In the genomic region with DNA sequence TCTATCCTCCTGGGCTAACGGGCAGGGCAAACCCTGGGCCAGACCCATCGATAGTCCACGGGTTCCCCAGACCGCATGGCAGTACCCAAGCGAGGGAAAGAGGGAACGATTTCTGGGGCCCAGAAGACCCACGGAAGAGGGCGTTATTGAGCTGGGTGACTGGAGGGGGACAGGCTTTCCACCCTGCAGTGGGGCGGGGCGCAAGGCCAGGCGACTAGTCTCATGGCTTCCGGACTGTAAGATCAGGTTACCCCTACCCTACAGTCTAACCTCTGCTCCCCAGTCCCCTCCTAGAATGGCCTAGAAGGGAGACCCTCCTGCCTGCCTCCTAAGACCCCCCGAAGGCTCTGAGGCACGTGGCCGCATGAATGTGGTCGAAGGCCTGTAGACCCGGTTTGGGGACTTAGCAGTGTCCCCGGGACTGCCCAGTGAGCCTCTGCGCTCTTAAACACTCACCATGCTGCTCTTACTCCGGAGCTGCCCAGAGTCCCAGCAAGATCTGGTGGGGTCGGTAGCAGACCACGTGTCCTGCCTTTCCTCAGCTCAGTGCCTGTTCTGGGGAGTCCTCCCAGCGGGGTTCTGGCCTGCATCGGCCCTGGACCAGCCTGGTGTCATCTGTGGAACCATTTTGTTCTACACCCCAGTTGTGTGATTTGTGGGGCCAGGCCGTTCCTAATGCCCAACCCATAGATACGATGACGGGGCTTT, we compare ENCODE assay signal across 1 cellular context.
TF ChIP-seq lines count a peak whose summit lies in the region.

No MANE protein-coding gene starts in this region.

TF ChIP-seq in HEK293, 187 proteins besides CTCF, POLR2A, EP300 and RAD21 (continued from another document):
- no peak for TF ChIP-seq ZNF596 (tag by site-specific recombination; IDR thresholded peaks at IDR 0.05)
- TF ChIP-seq KLF1 (tag by site-specific recombination; IDR thresholded peaks at IDR 0.05), result peak; percentile 36
- TF ChIP-seq ZNF366 (tag by site-specific recombination; conservative IDR thresholded peaks at IDR 0.05), result peak; percentile 70
- TF ChIP-seq ZNF449 (tag by site-specific recombination; IDR thresholded peaks at IDR 0.05), result peak; percentile 88
- TF ChIP-seq OVOL3 (tag by site-specific recombination; IDR thresholded peaks at IDR 0.05), result no peak
- TF ChIP-seq ZNF600 (tag by site-specific recombination; IDR thresholded peaks at IDR 0.05), result 0 out of 2 replicates have a peak, but pooled peaks have one; percentile 1
- no peak for TF ChIP-seq ZFHX2 (tag by site-specific recombination; conservative IDR thresholded peaks at IDR 0.05)
- TF ChIP-seq ZNF138 (tag by site-specific recombination; IDR thresholded peaks at IDR 0.05; ENCODE audit: borderline replicate concordance), result no peak
- no peak for TF ChIP-seq ZSCAN23 (tag by site-specific recombination; IDR thresholded peaks at IDR 0.05)
- no peak for TF ChIP-seq ZNF266 (tag by site-specific recombination; IDR thresholded peaks at IDR 0.05; ENCODE audit: low read depth)
- no peak for TF ChIP-seq ZNF530 (tag by site-specific recombination; IDR thresholded peaks at IDR 0.05; ENCODE audit: low read depth)
- peak; percentile 75 for TF ChIP-seq ZBTB8A (tag by site-specific recombination; IDR thresholded peaks at IDR 0.05)
- TF ChIP-seq, protein P1, sequence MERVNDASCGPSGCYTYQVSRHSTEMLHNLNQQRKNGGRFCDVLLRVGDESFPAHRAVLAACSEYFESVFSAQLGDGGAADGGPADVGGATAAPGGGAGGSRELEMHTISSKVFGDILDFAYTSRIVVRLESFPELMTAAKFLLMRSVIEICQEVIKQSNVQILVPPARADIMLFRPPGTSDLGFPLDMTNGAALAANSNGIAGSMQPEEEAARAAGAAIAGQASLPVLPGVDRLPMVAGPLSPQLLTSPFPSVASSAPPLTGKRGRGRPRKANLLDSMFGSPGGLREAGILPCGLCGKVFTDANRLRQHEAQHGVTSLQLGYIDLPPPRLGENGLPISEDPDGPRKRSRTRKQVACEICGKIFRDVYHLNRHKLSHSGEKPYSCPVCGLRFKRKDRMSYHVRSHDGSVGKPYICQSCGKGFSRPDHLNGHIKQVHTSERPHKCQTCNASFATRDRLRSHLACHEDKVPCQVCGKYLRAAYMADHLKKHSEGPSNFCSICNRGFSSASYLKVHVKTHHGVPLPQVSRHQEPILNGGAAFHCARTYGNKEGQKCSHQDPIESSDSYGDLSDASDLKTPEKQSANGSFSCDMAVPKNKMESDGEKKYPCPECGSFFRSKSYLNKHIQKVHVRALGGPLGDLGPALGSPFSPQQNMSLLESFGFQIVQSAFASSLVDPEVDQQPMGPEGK (tag by site-specific recombination; IDR thresholded peaks at IDR 0.05), result peak; percentile 47
- TF ChIP-seq ZNF747 (tag by site-specific recombination; IDR thresholded peaks at IDR 0.05), result no peak
- no peak for TF ChIP-seq KLF7 (tag by site-specific recombination; IDR thresholded peaks at IDR 0.05; ENCODE audit: borderline replicate concordance)
- no peak for TF ChIP-seq ZNF214 (tag by site-specific recombination; IDR thresholded peaks at IDR 0.05; ENCODE audit: borderline replicate concordance)
- no peak for TF ChIP-seq GFI1B (tag by site-specific recombination; IDR thresholded peaks at IDR 0.05)
- peak; percentile 73 for TF ChIP-seq ZBTB20 (tag by site-specific recombination; IDR thresholded peaks at IDR 0.05)
- TF ChIP-seq ZFP37 (tag by site-specific recombination; IDR thresholded peaks at IDR 0.05), result 0 out of 2 replicates have a peak, but pooled peaks have one; percentile 17
- no peak for TF ChIP-seq BCL11A (tag by site-specific recombination; IDR thresholded peaks at IDR 0.05; ENCODE audit: low read depth)
- no peak for TF ChIP-seq ZNF768 (tag by site-specific recombination; IDR thresholded peaks at IDR 0.05)
- no peak for TF ChIP-seq ZNF133 (tag by site-specific recombination; IDR thresholded peaks at IDR 0.05)
- TF ChIP-seq, protein P2, sequence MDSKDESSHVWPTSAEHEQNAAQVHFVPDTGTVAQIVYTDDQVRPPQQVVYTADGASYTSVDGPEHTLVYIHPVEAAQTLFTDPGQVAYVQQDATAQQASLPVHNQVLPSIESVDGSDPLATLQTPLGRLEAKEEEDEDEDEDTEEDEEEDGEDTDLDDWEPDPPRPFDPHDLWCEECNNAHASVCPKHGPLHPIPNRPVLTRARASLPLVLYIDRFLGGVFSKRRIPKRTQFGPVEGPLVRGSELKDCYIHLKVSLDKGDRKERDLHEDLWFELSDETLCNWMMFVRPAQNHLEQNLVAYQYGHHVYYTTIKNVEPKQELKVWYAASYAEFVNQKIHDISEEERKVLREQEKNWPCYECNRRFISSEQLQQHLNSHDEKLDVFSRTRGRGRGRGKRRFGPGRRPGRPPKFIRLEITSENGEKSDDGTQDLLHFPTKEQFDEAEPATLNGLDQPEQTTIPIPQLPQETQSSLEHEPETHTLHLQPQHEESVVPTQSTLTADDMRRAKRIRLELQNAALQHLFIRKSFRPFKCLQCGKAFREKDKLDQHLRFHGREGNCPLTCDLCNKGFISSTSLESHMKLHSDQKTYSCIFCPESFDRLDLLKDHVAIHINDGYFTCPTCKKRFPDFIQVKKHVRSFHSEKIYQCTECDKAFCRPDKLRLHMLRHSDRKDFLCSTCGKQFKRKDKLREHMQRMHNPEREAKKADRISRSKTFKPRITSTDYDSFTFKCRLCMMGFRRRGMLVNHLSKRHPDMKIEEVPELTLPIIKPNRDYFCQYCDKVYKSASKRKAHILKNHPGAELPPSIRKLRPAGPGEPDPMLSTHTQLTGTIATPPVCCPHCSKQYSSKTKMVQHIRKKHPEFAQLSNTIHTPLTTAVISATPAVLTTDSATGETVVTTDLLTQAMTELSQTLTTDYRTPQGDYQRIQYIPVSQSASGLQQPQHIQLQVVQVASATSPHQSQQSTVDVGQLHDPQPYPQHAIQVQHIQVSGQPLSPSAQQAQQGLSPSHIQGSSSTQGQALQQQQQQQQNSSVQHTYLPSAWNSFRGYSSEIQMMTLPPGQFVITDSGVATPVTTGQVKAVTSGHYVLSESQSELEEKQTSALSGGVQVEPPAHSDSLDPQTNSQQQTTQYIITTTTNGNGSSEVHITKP (tag by site-specific recombination; IDR thresholded peaks at IDR 0.05), result peak; percentile 71
- TF ChIP-seq ZNF404 (tag by site-specific recombination; IDR thresholded peaks at IDR 0.05), result no peak
- TF ChIP-seq ZNF248 (tag by site-specific recombination; IDR thresholded peaks at IDR 0.05), result no peak
- TF ChIP-seq ZNF324 (tag by site-specific recombination; IDR thresholded peaks at IDR 0.05), result 0 out of 2 replicates have a peak, but pooled peaks have one; percentile 42
- TF ChIP-seq ZNF664 (tag by site-specific recombination; IDR thresholded peaks at IDR 0.05), result no peak
- no peak for TF ChIP-seq TCF7L2 (IDR thresholded peaks at IDR 0.05; ENCODE audit: borderline replicate concordance, low read depth, low read length)
- TF ChIP-seq SP2 (tag by site-specific recombination; IDR thresholded peaks at IDR 0.05), result peak; percentile 69; the same call in 1 of the 2 replicates
- 0 out of 2 replicates have a peak, but pooled peaks have one; percentile 6 for TF ChIP-seq ZNF76 (tag by site-specific recombination; IDR thresholded peaks at IDR 0.05; ENCODE audit: borderline replicate concordance, low read depth)
- no peak for TF ChIP-seq PRDM4 (tag by site-specific recombination; IDR thresholded peaks at IDR 0.05)
- peak; percentile 45; the same call in 1 of the 2 replicates for TF ChIP-seq KLF9 (tag by site-specific recombination; IDR thresholded peaks at IDR 0.05; ENCODE audit: low read depth)
- no peak for TF ChIP-seq ZEB2 (tag by site-specific recombination; IDR thresholded peaks at IDR 0.05)
- TF ChIP-seq, protein P3, sequence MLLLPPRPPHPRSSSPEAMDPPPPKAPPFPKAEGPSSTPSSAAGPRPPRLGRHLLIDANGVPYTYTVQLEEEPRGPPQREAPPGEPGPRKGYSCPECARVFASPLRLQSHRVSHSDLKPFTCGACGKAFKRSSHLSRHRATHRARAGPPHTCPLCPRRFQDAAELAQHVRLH (tag by site-specific recombination; IDR thresholded peaks at IDR 0.05), result no peak; the same call in 1 of the 2 replicates
- no peak for TF ChIP-seq PBX3 (CRISPR knock-in tag; IDR thresholded peaks at IDR 0.05)
- TF ChIP-seq ZBTB17 (tag by site-specific recombination; IDR thresholded peaks at IDR 0.05), result peak; percentile 42; the same call in 1 of the 2 replicates
- peak; percentile 57 for TF ChIP-seq ZNF335 (tag by site-specific recombination; conservative IDR thresholded peaks at IDR 0.05)
- no peak for TF ChIP-seq ZNF48 (tag by site-specific recombination; IDR thresholded peaks at IDR 0.05)
- TF ChIP-seq ZNF223 (tag by site-specific recombination; IDR thresholded peaks at IDR 0.05), result no peak
- TF ChIP-seq ZNF398 (tag by site-specific recombination; IDR thresholded peaks at IDR 0.05), result peak; percentile 32; the same call in 1 of the 2 replicates
- peak; percentile 31 for TF ChIP-seq ZBTB48 (tag by site-specific recombination; IDR thresholded peaks at IDR 0.05)
- no peak for TF ChIP-seq TRIM28 (IDR thresholded peaks at IDR 0.05; ENCODE audit: borderline replicate concordance, low read length)
- no peak for TF ChIP-seq ZNF37A (tag by site-specific recombination; IDR thresholded peaks at IDR 0.05)
- TF ChIP-seq GLIS2 (tag by site-specific recombination; IDR thresholded peaks at IDR 0.05), result peak; percentile 84
- TF ChIP-seq ZNF792 (tag by site-specific recombination; IDR thresholded peaks at IDR 0.05), result no peak; the same call in 1 of the 2 replicates
